Comparison of ENCODE assay signal across 8 cellular contexts in genomic region chr16:4370570-4371480, GRCh38. TPM values are rescaled to one million over a fixed set of nuclear protein-coding genes. Genes with fewer than 3 reads are reported as not detected.
DNase-seq lines count a peak whose midpoint lies in the region; ATAC-seq and TF ChIP-seq lines count a peak whose summit lies in the region.

No MANE protein-coding gene starts in this region.

- BruUV-seq in Calu3 (replicated peaks; lab: Mats Ljungman, UMichigan): no TSS peak

- POLR2A ChIA-PET in activated CD4-positive, alpha-beta T cell treated with anti-CD3 and anti-CD28 coated beads, Interleukin-2, amount 10 ng/mL, durations not matched to agents 7 days and 5 days (lab: Charles Lee): no interaction called here

- 49% methylated on average over 15 of the region's 15 CpGs for WGBS in right cardiac atrium

- H3K27ac Mint-ChIP-seq in Calu3 (ENCODE audit: unreplicated experiment): peak overlapping the region; percentile 39
- no peak overlapping the region for H3K27ac Mint-ChIP-seq in activated T-helper 17 cell treated with anti-CD3 and anti-CD28 coated beads, Interleukin-2, amount 50 U/mL, for 72 hours
- H3K27ac Mint-ChIP-seq in activated CD4-positive, alpha-beta T cell treated with anti-CD3 and anti-CD28 coated beads, Interleukin-2, amount 10 ng/mL, durations not matched to agents 7 days and 5 days: no peak overlapping the region

- TF ChIP-seq CTCF in Calu3 (IDR thresholded peaks at IDR 0.05; ENCODE audit: unreplicated experiment): no peak

- intact Hi-C loops in Calu3 (cut with micrococcal nuclease; ENCODE audit: unreplicated experiment): no loop called here
- intact Hi-C loops in right cardiac atrium (cut with DNase I): no loop called here
- intact Hi-C loops in sciatic nerve (cut with DNase I): no loop called here

- peak overlapping the region; percentile 75 for H3K4me3 Mint-ChIP-seq in Calu3 (ENCODE audit: low read depth, unreplicated experiment)
- H3K4me3 Mint-ChIP-seq in activated T-helper 17 cell treated with anti-CD3 and anti-CD28 coated beads, Interleukin-2, amount 50 U/mL, for 72 hours: peak overlapping the region; percentile 16
- no peak overlapping the region for H3K4me3 Mint-ChIP-seq in activated CD4-positive, alpha-beta T cell treated with anti-CD3 and anti-CD28 coated beads, Interleukin-2, amount 10 ng/mL, durations not matched to agents 7 days and 5 days

- H3K36me3 Mint-ChIP-seq in Calu3 (ENCODE audit: insufficient read depth, unreplicated experiment): peaks cover 46% of the 10 kb centered on the region
- peaks cover 8% of the 10 kb centered on the region for H3K36me3 Mint-ChIP-seq in activated T-helper 17 cell treated with anti-CD3 and anti-CD28 coated beads, Interleukin-2, amount 50 U/mL, for 72 hours (ENCODE audit: low read depth)
- H3K36me3 Mint-ChIP-seq in activated CD4-positive, alpha-beta T cell treated with anti-CD3 and anti-CD28 coated beads, Interleukin-2, amount 10 ng/mL, durations not matched to agents 7 days and 5 days (ENCODE audit: low read depth): peaks cover 6% of the 10 kb centered on the region

- DNase-seq in Calu3 (no peak), right cardiac atrium (peak; percentile 91 to 94 (median 94)), sciatic nerve (ENCODE audit: low spot score) (peak; percentile 89), MV-4-11 (lab: John Stamatoyannopoulos, UW) (no peak), UCSD-AML1 (lab: John Stamatoyannopoulos, UW; ENCODE audit: unreplicated experiment) (no peak)
- DNase-seq in activated CD4-positive, alpha-beta T cell treated with anti-CD3 and anti-CD28 coated beads, Interleukin-2, amount 10 ng/mL, durations not matched to agents 7 days and 5 days: no peak

- H3K27me3 ChIP-seq in right cardiac atrium (ENCODE audit: control insufficient read depth, insufficient read depth): no peaks in the 10 kb centered on the region

- ATAC-seq in activated T-helper 17 cell treated with anti-CD3 and anti-CD28 coated beads, Interleukin-2, amount 50 U/mL, for 72 hours (replicated peaks): no peak
- ATAC-seq in right cardiac atrium (peak; percentile 51 to 65), sciatic nerve (peak; percentile 70), GM21526 (IDR thresholded peaks at IDR 0.05; ENCODE audit: low FRiP score, unreplicated experiment) (no peak)

- no peaks in the 10 kb centered on the region for H3K27me3 Mint-ChIP-seq in Calu3 (ENCODE audit: unreplicated experiment)
- H3K27me3 Mint-ChIP-seq in activated T-helper 17 cell treated with anti-CD3 and anti-CD28 coated beads, Interleukin-2, amount 50 U/mL, for 72 hours: no peaks in the 10 kb centered on the region
- H3K27me3 Mint-ChIP-seq in activated CD4-positive, alpha-beta T cell treated with anti-CD3 and anti-CD28 coated beads, Interleukin-2, amount 10 ng/mL, durations not matched to agents 7 days and 5 days: no peaks in the 10 kb centered on the region

- peaks cover 4% of the 10 kb centered on the region for H3K4me1 ChIP-seq in right cardiac atrium (ENCODE audit: control insufficient read depth, insufficient read depth, low read length)

- no peaks in the 10 kb centered on the region for H3K9me3 ChIP-seq in right cardiac atrium (ENCODE audit: control insufficient read depth, low read length)

- CTCF ChIA-PET in Calu3 (lab: Charles Lee): no interaction called here
- CTCF ChIA-PET in activated CD4-positive, alpha-beta T cell treated with anti-CD3 and anti-CD28 coated beads, Interleukin-2, amount 10 ng/mL, durations not matched to agents 7 days and 5 days (lab: Charles Lee): interaction anchor here (0.6 to 1.2 kb wide), 2 partner anchors 12 to 223 kb away, joined by 3 to 4 read pairs; no protein-coding TSS in a partner anchor

- no peaks in the 10 kb centered on the region for H3K9me3 Mint-ChIP-seq in Calu3 (ENCODE audit: low read depth, unreplicated experiment)
- no peaks in the 10 kb centered on the region for H3K9me3 Mint-ChIP-seq in activated T-helper 17 cell treated with anti-CD3 and anti-CD28 coated beads, Interleukin-2, amount 50 U/mL, for 72 hours
- no peaks in the 10 kb centered on the region for H3K9me3 Mint-ChIP-seq in activated CD4-positive, alpha-beta T cell treated with anti-CD3 and anti-CD28 coated beads, Interleukin-2, amount 10 ng/mL, durations not matched to agents 7 days and 5 days

- peaks cover 54% of the 10 kb centered on the region for H3K4me1 Mint-ChIP-seq in Calu3 (ENCODE audit: low read depth, unreplicated experiment)
- no peaks in the 10 kb centered on the region for H3K4me1 Mint-ChIP-seq in activated T-helper 17 cell treated with anti-CD3 and anti-CD28 coated beads, Interleukin-2, amount 50 U/mL, for 72 hours
- H3K4me1 Mint-ChIP-seq in activated CD4-positive, alpha-beta T cell treated with anti-CD3 and anti-CD28 coated beads, Interleukin-2, amount 10 ng/mL, durations not matched to agents 7 days and 5 days: peaks cover 7% of the 10 kb centered on the region

- H3K27ac ChIP-seq in right cardiac atrium (ENCODE audit: low read length): peak overlapping the region; percentile 33

- H3K4me3 ChIP-seq in right cardiac atrium (ENCODE audit: low read length): no peak overlapping the region

RNA-seq across cellular contexts. Expression of gene VASN, which starts 0.8 kb away (rescaled TPM):
- total RNA-seq in Calu3 (2022) (18.1 and 22.4 TPM in 2 replicates), right cardiac atrium (10 to 100 TPM; 11.4 to 21.3 (median 13.6) TPM), sciatic nerve (38.4 TPM)
- under 1 TPM; 0.11 to 0.29 TPM for total RNA-seq in activated T-helper 17 cell treated with anti-CD3 and anti-CD28 coated beads, Interleukin-2, amount 50 U/mL, for 72 hours
- polyA plus RNA-seq in right cardiac atrium: 10.7 TPM
- not detected for total RNA-seq in activated CD4-positive, alpha-beta T cell treated with anti-CD3 and anti-CD28 coated beads, Interleukin-2, amount 10 ng/mL, durations not matched to agents 7 days and 5 days

RNA-seq across cellular contexts. Expression of gene PAM16, which starts 19.7 kb away (rescaled TPM):
- 72.7 and 85.3 TPM in 2 replicates for total RNA-seq in Calu3 (2022)
- total RNA-seq in activated T-helper 17 cell treated with anti-CD3 and anti-CD28 coated beads, Interleukin-2, amount 50 U/mL, for 72 hours: 10 to 100 TPM; 40.4 to 74.7 TPM
- 10 to 100 TPM; 57.6 to 61.9 (median 59.7) TPM for total RNA-seq in right cardiac atrium
- 131 TPM for polyA plus RNA-seq in right cardiac atrium
- 37.8 TPM for total RNA-seq in sciatic nerve
- total RNA-seq in activated CD4-positive, alpha-beta T cell treated with anti-CD3 and anti-CD28 coated beads, Interleukin-2, amount 10 ng/mL, durations not matched to agents 7 days and 5 days: 10 to 100 TPM; 35.1 to 39.3 TPM

RNA-seq across cellular contexts. Expression of gene CORO7, which starts 45.6 kb away (rescaled TPM):
- total RNA-seq in Calu3 (2022): 49.7 and 51.0 TPM in 2 replicates
- 100 to 1,000 TPM in 1 of 2 donors, 10 to 100 TPM in 1; 82.6 to 114 TPM for total RNA-seq in activated T-helper 17 cell treated with anti-CD3 and anti-CD28 coated beads, Interleukin-2, amount 50 U/mL, for 72 hours
- total RNA-seq in right cardiac atrium: 10 to 100 TPM; 13.4 to 18.1 (median 16.9) TPM
- 9.0 TPM for polyA plus RNA-seq in right cardiac atrium
- 51.5 TPM for total RNA-seq in sciatic nerve
- total RNA-seq in activated CD4-positive, alpha-beta T cell treated with anti-CD3 and anti-CD28 coated beads, Interleukin-2, amount 10 ng/mL, durations not matched to agents 7 days and 5 days: 100 to 1,000 TPM; 196 to 211 TPM

RNA-seq across cellular contexts. Expression of gene DNAJA3, which starts 54.8 kb away (rescaled TPM):
- 93.1 and 99.2 TPM in 2 replicates for total RNA-seq in Calu3 (2022)
- total RNA-seq in activated T-helper 17 cell treated with anti-CD3 and anti-CD28 coated beads, Interleukin-2, amount 50 U/mL, for 72 hours: 10 to 100 TPM; 50.3 to 81.1 TPM
- 10 to 100 TPM; 40.4 to 54.0 (median 49.8) TPM for total RNA-seq in right cardiac atrium
- 48.4 TPM for polyA plus RNA-seq in right cardiac atrium
- total RNA-seq in sciatic nerve: 27.8 TPM
- 10 to 100 TPM; 51.6 to 55.0 TPM for total RNA-seq in activated CD4-positive, alpha-beta T cell treated with anti-CD3 and anti-CD28 coated beads, Interleukin-2, amount 10 ng/mL, durations not matched to agents 7 days and 5 days

RNA-seq across cellular contexts. Expression of gene GLIS2, which starts 55.0 kb away (rescaled TPM):
- total RNA-seq in Calu3 (2022) (22.1 and 24.5 TPM in 2 replicates), right cardiac atrium (10 to 100 TPM; 20.0 to 34.6 (median 33.1) TPM), sciatic nerve (39.4 TPM)
- total RNA-seq in activated T-helper 17 cell treated with anti-CD3 and anti-CD28 coated beads, Interleukin-2, amount 50 U/mL, for 72 hours: 1 to 10 TPM in 1 of 2 donors, under 1 TPM in 1; 0.37 to 1.6 TPM
- 15.2 TPM for polyA plus RNA-seq in right cardiac atrium
- total RNA-seq in activated CD4-positive, alpha-beta T cell treated with anti-CD3 and anti-CD28 coated beads, Interleukin-2, amount 10 ng/mL, durations not matched to agents 7 days and 5 days: under 1 TPM; 0.12 to 0.17 TPM

Comparison
In these comparisons a context has a peak if more than half of its experiments do, and no peak if none do; other contexts are left out.
1. DNase-seq: peak in right cardiac atrium (3 of 3) and sciatic nerve (single experiment); none in Calu3 (single experiment), MV-4-11 (single experiment), UCSD-AML1 (single experiment) and activated CD4-positive, alpha-beta T cell treated with anti-CD3 and anti-CD28 coated beads, Interleukin-2, amount 10 ng/mL, durations not matched to agents 7 days and 5 days (single experiment).
2. ATAC-seq: peak in right cardiac atrium (2 of 2) and sciatic nerve (single experiment); none in activated T-helper 17 cell treated with anti-CD3 and anti-CD28 coated beads, Interleukin-2, amount 50 U/mL, for 72 hours (single experiment) and GM21526 (single experiment).
3. RNA of gene VASN, which starts 0.8 kb away (total RNA-seq): 38.4 TPM in sciatic nerve (single experiment), 18.1 to 22.4 TPM in Calu3 and 11.4 to 21.3 TPM in right cardiac atrium; 0.11 to 0.29 TPM in activated T-helper 17 cell treated with anti-CD3 and anti-CD28 coated beads, Interleukin-2, amount 50 U/mL, for 72 hours and not detected in activated CD4-positive, alpha-beta T cell treated with anti-CD3 and anti-CD28 coated beads, Interleukin-2, amount 10 ng/mL, durations not matched to agents 7 days and 5 days; every median in the first group is over 4 times any median in the second.